Comparison of ENCODE assay signal across 9 cellular contexts in the genomic region with DNA sequence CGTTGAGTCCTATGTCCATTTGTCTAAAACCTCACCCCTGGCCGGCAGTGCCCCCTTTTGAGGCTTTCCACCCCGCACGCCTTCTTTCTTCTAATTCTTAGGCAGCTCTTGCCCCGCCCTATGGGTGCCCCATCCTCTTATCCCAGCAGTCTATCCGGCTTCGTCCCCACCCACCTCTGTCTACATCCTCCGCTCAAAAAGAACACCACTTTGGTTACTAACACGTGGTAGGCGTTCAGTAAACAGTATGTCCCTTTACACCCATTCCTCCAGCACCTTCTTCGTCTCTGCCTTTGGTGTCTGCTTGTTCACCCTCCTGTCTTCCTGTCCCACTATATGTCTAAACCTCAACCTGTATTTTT. TPM values are rescaled to one million over a fixed set of nuclear protein-coding genes. Genes with fewer than 3 reads are reported as not detected.
DNase-seq lines count a peak whose midpoint lies in the region; ATAC-seq, FAIRE-seq and TF ChIP-seq lines count a peak whose summit lies in the region.
"Had no signal": no experiment of that assay in that cellular context is flagged by ENCODE, and none has a peak within 500 bp of the region (broad histone marks: within the 10 kb centered on the region; RNA-seq: fewer than 3 reads in every experiment).

No MANE protein-coding gene starts in this region.

- DNase-seq in A549 (ENCODE audit: low read depth in 1 of 2, low spot score in 1 of 2) (peak; percentile 17 to 42), astrocyte (ENCODE audit: low read depth) (peak; percentile 20), lung (ENCODE audit: low spot score) (no peak), hepatic stellate cell (ENCODE audit: low spot score) (no peak), occipital lobe (lab: John Stamatoyannopoulos, UW) (no peak)

- H3K4me3 ChIP-seq in A549 (peak overlapping the region; percentile 41), astrocyte (ENCODE audit: insufficient read depth, low read depth, low read length) (peak overlapping the region; percentile 42), lung (no peak overlapping the region)

- TF ChIP-seq CTCF in A549 (IDR thresholded peaks at IDR 0.05): no peak
- no peak for TF ChIP-seq CTCF in astrocyte (IDR thresholded peaks at IDR 0.05; ENCODE audit: insufficient read depth, low read depth, low read length)
- TF ChIP-seq CTCF in lung (IDR thresholded peaks at IDR 0.05; ENCODE audit: control extremely low read depth, extremely low read depth): no peak

- no peaks in the 10 kb centered on the region for H3K79me2 ChIP-seq in astrocyte (ENCODE audit: insufficient read depth, low read length)

- CTCF ChIA-PET in A549 (lab: Yijun Ruan, JAX): interaction anchor here (1.0 to 1.8 kb wide), 4 partner anchors 12 to 502 kb away, joined by 3 to 5 read pairs (median 4); no protein-coding TSS in a partner anchor

- peak overlapping the region; percentile 50 for H3K4me3 Mint-ChIP-seq in astrocyte (ENCODE audit: unreplicated experiment)

- no peak overlapping the region for H3K9ac ChIP-seq in astrocyte (ENCODE audit: low read length)

- H3K4me1 Mint-ChIP-seq in astrocyte (ENCODE audit: low read depth, unreplicated experiment): peaks cover 4% of the 10 kb centered on the region

- no peak for TF ChIP-seq EP300 in A549 (IDR thresholded peaks at IDR 0.05)

- ATAC-seq in A549: peak; percentile 59 to 86
- ATAC-seq in HG02759 (IDR thresholded peaks at IDR 0.05; ENCODE audit: unreplicated experiment): peak; percentile 32
- peak; percentile 10 for ATAC-seq in lung (ENCODE audit: insufficient read depth, low FRiP score)
- ATAC-seq in GM18861 (IDR thresholded peaks at IDR 0.05; ENCODE audit: unreplicated experiment): no peak
- no peak for ATAC-seq in GM18511 (IDR thresholded peaks at IDR 0.05; ENCODE audit: unreplicated experiment)

- no peaks in the 10 kb centered on the region for H4K20me1 ChIP-seq in astrocyte (ENCODE audit: insufficient read depth, low read length)

- H3K4me2 ChIP-seq in A549 (peak overlapping the region; percentile 79), astrocyte (ENCODE audit: low read length) (peak overlapping the region; percentile 81)

- TF ChIP-seq POLR2A in A549 (IDR thresholded peaks at IDR 0.05; ENCODE audit: low read length): no peak

- no peaks in the 10 kb centered on the region for H3K9me3 Mint-ChIP-seq in astrocyte (ENCODE audit: unreplicated experiment)

- H3K36me3 Mint-ChIP-seq in astrocyte (ENCODE audit: low read depth, unreplicated experiment): no peaks in the 10 kb centered on the region

- H3K27me3 ChIP-seq in astrocyte (ENCODE audit: insufficient read depth, low read length) (no peaks in the 10 kb centered on the region), lung (ENCODE audit: control insufficient read depth, insufficient read depth) (no peaks in the 10 kb centered on the region)

- H3K4me1 ChIP-seq in A549 (peaks cover 14% of the 10 kb centered on the region), astrocyte (ENCODE audit: insufficient read depth, low read length) (no peaks in the 10 kb centered on the region), lung (ENCODE audit: control insufficient read depth in 2 of 2, insufficient read depth in 2 of 2, low read length in 2 of 2) (peaks cover 5 to 9% of the 10 kb centered on the region in 2 donors)

- peaks cover 13% of the 10 kb centered on the region for H3K27me3 Mint-ChIP-seq in astrocyte (ENCODE audit: low read depth, unreplicated experiment)

- H3K27ac ChIP-seq in A549 (peak overlapping the region; percentile 40 to 88; a peak in 5 of 6 replicates), astrocyte (ENCODE audit: low read depth, low read length) (no peak overlapping the region), lung (ENCODE audit: low read depth in 1 of 2, low read length in 1 of 2) (peak overlapping the region; percentile 43 to 73)
- H3K27ac ChIP-seq: epithelial cell of prostate had no signal

- WGBS in A549 (ENCODE audit: missing lambda C conversion rate): 21% methylated on average over 11 of the region's 11 CpGs
- whole genome bisulfite sequencing in lung, 2 donors: 4 to 31% methylated on average over 11 of the region's 11 CpGs

- H2AFZ ChIP-seq in astrocyte (ENCODE audit: low read depth, low read length): peak overlapping the region; percentile 71

- no peak for FAIRE-seq in A549 (lab: Jason Lieb, UNC)
- peak; percentile 96 for FAIRE-seq in astrocyte (lab: Jason Lieb, UNC)

- H3K9me3 ChIP-seq in A549 (no peaks in the 10 kb centered on the region), astrocyte (ENCODE audit: insufficient read depth, low read depth, low read length) (no peaks in the 10 kb centered on the region), lung (ENCODE audit: control insufficient read depth in 2 of 2, insufficient read depth in 1 of 2, low read length in 1 of 2) (peaks cover 0 to 5% of the 10 kb centered on the region in 2 donors)

- H3K27ac Mint-ChIP-seq in astrocyte (ENCODE audit: unreplicated experiment): no peak overlapping the region

- POLR2A ChIA-PET in A549 (lab: Yijun Ruan, JAX): no interaction called here

- TF ChIP-seq RAD21 in A549 (conservative IDR thresholded peaks at IDR 0.05 in 1 of 2, IDR thresholded peaks at IDR 0.05 in 1 of 2): no peak

- no peaks in the 10 kb centered on the region for H3K36me3 ChIP-seq in astrocyte (ENCODE audit: insufficient read depth, low read length)
- no peaks in the 10 kb centered on the region for H3K36me3 ChIP-seq in lung (ENCODE audit: control insufficient read depth in 2 of 2, insufficient read depth in 2 of 2, low read length in 2 of 2)

TF ChIP-seq in A549, 52 proteins besides CTCF, POLR2A, EP300 and RAD21:
- TF ChIP-seq FOSB (CRISPR knock-in tag; IDR thresholded peaks at IDR 0.05) (no peak), KDM1A (IDR thresholded peaks at IDR 0.05; ENCODE audit: low read depth) (no peak), RFX5 (IDR thresholded peaks at IDR 0.05) (no peak), CHD4 (IDR thresholded peaks at IDR 0.05; ENCODE audit: borderline replicate concordance) (no peak), ESRRA (IDR thresholded peaks at IDR 0.05; ENCODE audit: borderline replicate concordance, low read length) (no peak), CEBPB (IDR thresholded peaks at IDR 0.05) (no peak), MAZ (IDR thresholded peaks at IDR 0.05; ENCODE audit: borderline replicate concordance, low read depth, low read length) (no peak), ZSCAN20 (CRISPR knock-in tag; IDR thresholded peaks at IDR 0.05) (no peak)
- TF ChIP-seq, protein P1, sequence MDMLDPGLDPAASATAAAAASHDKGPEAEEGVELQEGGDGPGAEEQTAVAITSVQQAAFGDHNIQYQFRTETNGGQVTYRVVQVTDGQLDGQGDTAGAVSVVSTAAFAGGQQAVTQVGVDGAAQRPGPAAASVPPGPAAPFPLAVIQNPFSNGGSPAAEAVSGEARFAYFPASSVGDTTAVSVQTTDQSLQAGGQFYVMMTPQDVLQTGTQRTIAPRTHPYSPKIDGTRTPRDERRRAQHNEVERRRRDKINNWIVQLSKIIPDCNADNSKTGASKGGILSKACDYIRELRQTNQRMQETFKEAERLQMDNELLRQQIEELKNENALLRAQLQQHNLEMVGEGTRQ (IDR thresholded peaks at IDR 0.05): no peak
- TF ChIP-seq, protein P2, sequence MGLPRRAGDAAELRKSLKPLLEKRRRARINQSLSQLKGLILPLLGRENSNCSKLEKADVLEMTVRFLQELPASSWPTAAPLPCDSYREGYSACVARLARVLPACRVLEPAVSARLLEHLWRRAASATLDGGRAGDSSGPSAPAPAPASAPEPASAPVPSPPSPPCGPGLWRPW (IDR thresholded peaks at IDR 0.05): no peak
TF ChIP-seq in A549: peak in this region for 0.

RNA-seq across cellular contexts. Expression of a gene that starts 39.2 kb away (rescaled TPM):
- 1.6 and 1.9 TPM in 2 replicates for polyA plus RNA-seq in A549 (2011; rRNA removed)
- 0.91 and 1.4 TPM in 2 replicates for polyA plus RNA-seq in A549 (2012; cell fraction: cytosol; rRNA removed)
- 2.6 and 3.2 TPM in 2 replicates for polyA plus RNA-seq in A549 (2012; cell fraction: nucleus; rRNA removed)
- polyA plus RNA-seq in A549 (2017; fragmentation: RNase III; extraction: RNeasy Plus Mini Kit Qiagen cat#74134 plus additional on column Dnase treatment): 1.2 to 1.7 TPM (median 1.5 TPM) in 3 replicates
- polyA minus RNA-seq in A549 (2011; rRNA and poly(A)+ RNA removed): 2.7 and 4.4 TPM in 2 replicates
- 1.0 and 1.3 TPM in 2 replicates for total RNA-seq in astrocyte
- total RNA-seq in lung: 10 to 100 TPM; 17.5 to 20.2 TPM
- polyA plus RNA-seq in lung: 10 to 100 TPM in 1 of 2 donors, 1 to 10 TPM in 1; 5.7 to 19.4 TPM
- total RNA-seq in occipital lobe: 1.7 TPM

Comparison
In these comparisons a context has a peak if more than half of its experiments do, and no peak if none do; other contexts are left out.
1. ATAC-seq: peak in A549 (2 of 2), HG02759 (single experiment) and lung (single experiment); none in GM18861 (single experiment) and GM18511 (single experiment).
2. DNase-seq: peak in A549 (2 of 2) and astrocyte (single experiment); none in lung (single experiment), hepatic stellate cell (single experiment) and occipital lobe (single experiment).